In genomic region chr1:230077436-230078221, GRCh38 we compare ENCODE assay signal across 10 cellular contexts. TPM values are rescaled to one million over a fixed set of nuclear protein-coding genes. Genes with fewer than 3 reads are reported as not detected.
DNase-seq lines count a peak whose midpoint lies in the region; ATAC-seq lines count a peak whose summit lies in the region.
"Had no signal": no experiment of that assay in that cellular context is flagged by ENCODE, and none has a peak within 500 bp of the region (broad histone marks: within the 10 kb centered on the region; RNA-seq: fewer than 3 reads in every experiment).

No MANE protein-coding gene starts in this region.

- no peaks in the 10 kb centered on the region for H3K27me3 Mint-ChIP-seq in activated T-cell treated with anti-CD3 and anti-CD28 coated beads, Interleukin-2, amount 50 U/mL, for 72 hours (ENCODE audit: low read depth)
- H3K27me3 Mint-ChIP-seq in stimulated activated naive B cell treated with anti-CD40 and anti-IgM and Interleukin-4, amounts not matched to agents 10 μg/mL and 1 μg/mL and 100 μg/mL, for 72 hours: peaks cover 0 to 2% of the 10 kb centered on the region in 2 donors
- H3K27me3 Mint-ChIP-seq in T-helper 2 cell treated with Interferon-gamma antibody and Interleukin-4, amounts not matched to agents 5 μg/mL and 100 μg/mL, for 36 hours (ENCODE audit: low read depth): peaks cover under 1% of the 10 kb centered on the region

- no peak for DNase-seq in activated T-cell treated with anti-CD3 and anti-CD28 coated beads, Interleukin-2, amount 50 U/mL, for 72 hours
- DNase-seq in activated T-cell treated with anti-CD3 and anti-CD28 coated beads, Interleukin-2, amount 50 U/mL, for 48 hours: no peak
- DNase-seq in SK-MEL-5 (ENCODE audit: low read depth, low spot score) (peak; percentile 56), fibroblast of peridontal ligament (ENCODE audit: extremely low read depth) (peak; percentile 40), SHP77 (lab: John Stamatoyannopoulos, UW) (no peak)
- no peak for DNase-seq in stimulated activated naive B cell treated with anti-CD40 and anti-IgM and Interleukin-4, amounts not matched to agents 10 μg/mL and 1 μg/mL and 100 μg/mL, for 72 hours
- DNase-seq in stimulated activated naive CD4-positive, alpha-beta T cell (lab: John Stamatoyannopoulos, UW): no peak
- DNase-seq in T-helper 2 cell treated with Interferon-gamma antibody and Interleukin-4, amounts not matched to agents 5 μg/mL and 100 μg/mL, for 36 hours (ENCODE audit: low spot score): no peak
- DNase-seq: cortex of kidney, esophagus squamous epithelium had no signal

- peaks cover 2% of the 10 kb centered on the region in 2 donors for H3K9me3 Mint-ChIP-seq in activated T-cell treated with anti-CD3 and anti-CD28 coated beads, Interleukin-2, amount 50 U/mL, for 72 hours
- peaks cover 4 to 5% of the 10 kb centered on the region in 2 donors for H3K9me3 Mint-ChIP-seq in stimulated activated naive B cell treated with anti-CD40 and anti-IgM and Interleukin-4, amounts not matched to agents 10 μg/mL and 1 μg/mL and 100 μg/mL, for 72 hours
- peaks cover 3% of the 10 kb centered on the region for H3K9me3 Mint-ChIP-seq in T-helper 2 cell treated with Interferon-gamma antibody and Interleukin-4, amounts not matched to agents 5 μg/mL and 100 μg/mL, for 36 hours

- H3K27ac Mint-ChIP-seq in activated T-cell treated with anti-CD3 and anti-CD28 coated beads, Interleukin-2, amount 50 U/mL, for 72 hours: peak overlapping the region; percentile 94
- H3K27ac Mint-ChIP-seq in stimulated activated naive B cell treated with anti-CD40 and anti-IgM and Interleukin-4, amounts not matched to agents 10 μg/mL and 1 μg/mL and 100 μg/mL, for 72 hours: peak overlapping the region; percentile 94
- H3K27ac Mint-ChIP-seq in T-helper 2 cell treated with Interferon-gamma antibody and Interleukin-4, amounts not matched to agents 5 μg/mL and 100 μg/mL, for 36 hours: no peak overlapping the region

- peak; percentile 37 to 42 for ATAC-seq in activated T-cell treated with anti-CD3 and anti-CD28 coated beads, Interleukin-2, amount 50 U/mL, for 72 hours (replicated peaks in 1 of 2)
- peak; percentile 35 to 37 for ATAC-seq in stimulated activated naive B cell treated with anti-CD40 and anti-IgM and Interleukin-4, amounts not matched to agents 10 μg/mL and 1 μg/mL and 100 μg/mL, for 72 hours (replicated peaks)

- H3K36me3 Mint-ChIP-seq in activated T-cell treated with anti-CD3 and anti-CD28 coated beads, Interleukin-2, amount 50 U/mL, for 72 hours (ENCODE audit: insufficient read depth in 2 of 2): peaks cover 9 to 11% of the 10 kb centered on the region in 2 donors
- H3K36me3 Mint-ChIP-seq in stimulated activated naive B cell treated with anti-CD40 and anti-IgM and Interleukin-4, amounts not matched to agents 10 μg/mL and 1 μg/mL and 100 μg/mL, for 72 hours: peaks cover 23 to 43% of the 10 kb centered on the region in 2 donors
- H3K36me3 Mint-ChIP-seq in T-helper 2 cell treated with Interferon-gamma antibody and Interleukin-4, amounts not matched to agents 5 μg/mL and 100 μg/mL, for 36 hours (ENCODE audit: low read depth): peaks cover 10% of the 10 kb centered on the region

- peak overlapping the region; percentile 55 to 77 for H3K4me3 Mint-ChIP-seq in activated T-cell treated with anti-CD3 and anti-CD28 coated beads, Interleukin-2, amount 50 U/mL, for 72 hours
- H3K4me3 Mint-ChIP-seq in stimulated activated naive B cell treated with anti-CD40 and anti-IgM and Interleukin-4, amounts not matched to agents 10 μg/mL and 1 μg/mL and 100 μg/mL, for 72 hours: peak overlapping the region; percentile 4 to 49
- H3K4me3 Mint-ChIP-seq in T-helper 2 cell treated with Interferon-gamma antibody and Interleukin-4, amounts not matched to agents 5 μg/mL and 100 μg/mL, for 36 hours: no peak overlapping the region

- in situ Hi-C loops in SK-MEL-5 (cut with HindIII; ENCODE audit: low pct_unique_long_range_greater_than_20kb, low sequenced_read_pairs): no loop called here

- H3K4me1 Mint-ChIP-seq in activated T-cell treated with anti-CD3 and anti-CD28 coated beads, Interleukin-2, amount 50 U/mL, for 72 hours (ENCODE audit: low read depth): peaks cover 75% of the 10 kb centered on the region
- H3K4me1 Mint-ChIP-seq in stimulated activated naive B cell treated with anti-CD40 and anti-IgM and Interleukin-4, amounts not matched to agents 10 μg/mL and 1 μg/mL and 100 μg/mL, for 72 hours: peaks cover 51 to 59% of the 10 kb centered on the region in 2 donors
- peaks cover 21% of the 10 kb centered on the region for H3K4me1 Mint-ChIP-seq in T-helper 2 cell treated with Interferon-gamma antibody and Interleukin-4, amounts not matched to agents 5 μg/mL and 100 μg/mL, for 36 hours (ENCODE audit: low read depth)

RNA-seq across cellular contexts. Expression of gene GALNT2, which starts 10.6 kb away (rescaled TPM):
- total RNA-seq in activated T-cell treated with anti-CD3 and anti-CD28 coated beads, Interleukin-2, amount 50 U/mL, for 72 hours: 10 to 100 TPM; 50.2 to 67.6 TPM
- 149 and 169 TPM in 2 replicates for total RNA-seq in SK-MEL-5 (2014; rRNA removed; shearing (Covaris generic))
- polyA plus RNA-seq in SK-MEL-5 (2015; cell fraction: cytosol; rRNA removed): 553 and 669 TPM in 2 replicates
- 220 and 255 TPM in 2 replicates for polyA plus RNA-seq in SK-MEL-5 (2015; cell fraction: nucleus; rRNA removed)

Comparison
In these comparisons a context has a peak if more than half of its experiments do, and no peak if none do; other contexts are left out.
1. DNase-seq: peak in SK-MEL-5 (single experiment) and fibroblast of peridontal ligament (single experiment); none in activated T-cell treated with anti-CD3 and anti-CD28 coated beads, Interleukin-2, amount 50 U/mL, for 72 hours (0 of 2), activated T-cell treated with anti-CD3 and anti-CD28 coated beads, Interleukin-2, amount 50 U/mL, for 48 hours (0 of 2), stimulated activated naive B cell treated with anti-CD40 and anti-IgM and Interleukin-4, amounts not matched to agents 10 μg/mL and 1 μg/mL and 100 μg/mL, for 72 hours (single experiment), stimulated activated naive CD4-positive, alpha-beta T cell (0 of 6), SHP77 (0 of 2) and T-helper 2 cell treated with Interferon-gamma antibody and Interleukin-4, amounts not matched to agents 5 μg/mL and 100 μg/mL, for 36 hours (single experiment).